19 cellular contexts compared by ENCODE assay signal in the genomic region with DNA sequence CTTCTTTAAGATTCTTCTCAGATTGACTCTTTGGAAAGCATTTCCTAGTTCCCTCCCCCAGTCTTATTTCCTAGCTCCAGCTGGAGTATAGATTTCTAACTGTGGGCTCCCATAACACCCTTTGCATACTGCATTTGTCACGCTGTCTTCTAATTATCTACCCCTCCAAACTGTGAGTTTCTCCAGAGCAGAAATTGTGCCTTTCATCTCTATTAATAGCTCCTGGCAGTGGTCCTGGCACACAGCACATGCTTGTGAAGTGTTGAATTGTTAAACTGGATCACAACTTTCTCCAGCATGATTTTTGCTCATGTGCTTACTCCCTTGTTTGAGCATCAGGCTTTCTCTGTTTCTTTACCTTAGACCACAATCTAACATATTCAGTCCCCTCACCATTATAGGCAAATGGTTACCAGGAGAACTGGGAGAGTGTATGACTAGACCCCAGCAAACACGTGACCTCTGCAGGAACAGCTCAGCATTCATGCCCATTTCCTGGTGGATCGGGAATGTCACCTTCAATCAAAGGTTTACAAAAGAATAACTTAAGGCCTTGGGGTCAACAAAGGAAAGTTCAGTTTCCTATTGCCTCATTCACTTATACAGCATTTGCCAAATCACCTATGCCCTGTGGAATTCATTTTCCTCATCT.
DNase-seq lines count a peak whose midpoint lies in the region; ATAC-seq and TF ChIP-seq lines count a peak whose summit lies in the region.
"Had no signal": no experiment of that assay in that cellular context is flagged by ENCODE, and none has a peak within 500 bp of the region (broad histone marks: within the 10 kb centered on the region; RNA-seq: fewer than 3 reads in every experiment).

No MANE protein-coding gene starts in this region.

- H3K79me2 ChIP-seq in trophoblast cell (ENCODE audit: control insufficient read depth, insufficient read depth, low read length, poor library complexity), result no peaks in the 10 kb centered on the region

- H3K27me3 ChIP-seq in mesenchymal stem cell (ENCODE audit: control insufficient read depth in 1 of 2, insufficient read depth in 1 of 2, low read length in 2 of 2) (no peaks in the 10 kb centered on the region), gastrocnemius medialis (no peaks in the 10 kb centered on the region), trophoblast cell (ENCODE audit: insufficient read depth, low read length) (no peaks in the 10 kb centered on the region)
- H3K27me3 ChIP-seq: suprapubic skin had no signal

- H3K4me1 ChIP-seq in mesenchymal stem cell (ENCODE audit: control insufficient read depth, insufficient read depth, low read depth, low read length) (no peaks in the 10 kb centered on the region), gastrocnemius medialis (peaks cover 9 to 10% of the 10 kb centered on the region in 2 donors), trophoblast cell (ENCODE audit: control insufficient read depth in 1 of 2, insufficient read depth in 2 of 2, low read length in 2 of 2) (no peaks in the 10 kb centered on the region)

- no peak overlapping the region for H3K4me2 ChIP-seq in mesenchymal stem cell (ENCODE audit: low read length, poor library complexity, severe bottlenecking)
- no peak overlapping the region for H3K4me2 ChIP-seq in trophoblast cell (ENCODE audit: low read length)

- no peak overlapping the region for H4K12ac ChIP-seq in trophoblast cell (ENCODE audit: low read depth, low read length)

- H4K91ac ChIP-seq in mesenchymal stem cell (ENCODE audit: low read length), result no peak overlapping the region
- no peak overlapping the region for H4K91ac ChIP-seq in trophoblast cell (ENCODE audit: low read depth, low read length)

- CTCF ChIA-PET in GM10248 (lab: Yijun Ruan, JAX), result interaction anchor here (1.0 to 2.6 kb wide), 3 partner anchors 8 to 11 kb away, joined by 3 to 11 read pairs (median 4); no protein-coding TSS in a partner anchor

- in situ Hi-C loops in SK-MEL-5 (cut with HindIII; ENCODE audit: low pct_unique_long_range_greater_than_20kb, low sequenced_read_pairs), result no loop called here
- in situ Hi-C loops in gastrocnemius medialis (cut with MboI; ENCODE audit: low sequenced_read_pairs in 4 of 4), result loop anchor here in 3 of 4 donors (5.0 to 25.0 kb wide), 3 partner anchors 732 to 880 kb away; no protein-coding TSS in a partner anchor

- TF ChIP-seq CTCF in gastrocnemius medialis (IDR thresholded peaks at IDR 0.05 in 4 of 5, conservative IDR thresholded peaks at IDR 0.05 in 1 of 5) (no peak), GM10248 (IDR thresholded peaks at IDR 0.05; ENCODE audit: control extremely low read depth, extremely low read depth, low read depth, missing control alignments) (no peak)

- H3K9ac ChIP-seq in mesenchymal stem cell (ENCODE audit: low read length), result no peak overlapping the region
- no peak overlapping the region for H3K9ac ChIP-seq in trophoblast cell (ENCODE audit: low read length)

- H3K9me3 ChIP-seq in mesenchymal stem cell (ENCODE audit: control insufficient read depth, low read length), result no peaks in the 10 kb centered on the region
- no peaks in the 10 kb centered on the region for H3K9me3 ChIP-seq in gastrocnemius medialis
- no peaks in the 10 kb centered on the region for H3K9me3 ChIP-seq in trophoblast cell (ENCODE audit: insufficient read depth, low read depth, low read length)
- H3K9me3 ChIP-seq: suprapubic skin had no signal

- no peak overlapping the region for H3K23ac ChIP-seq in mesenchymal stem cell (ENCODE audit: low read length in 2 of 2)
- H3K23ac ChIP-seq in trophoblast cell (ENCODE audit: low read length), result no peak overlapping the region

- H3K27ac ChIP-seq in mesenchymal stem cell (ENCODE audit: low read length, poor library complexity, severe bottlenecking), result no peak overlapping the region
- H3K27ac ChIP-seq in gastrocnemius medialis, result peak overlapping the region in 2 of 4 donors; percentile 25 to 39
- no peak overlapping the region for H3K27ac ChIP-seq in trophoblast cell (ENCODE audit: low read depth, low read length)
- H3K27ac ChIP-seq: suprapubic skin had no signal

- no peak overlapping the region for H2BK15ac ChIP-seq in mesenchymal stem cell (ENCODE audit: low read depth, poor library complexity, severe bottlenecking)

- no peaks in the 10 kb centered on the region for H3K36me3 ChIP-seq in mesenchymal stem cell (ENCODE audit: control insufficient read depth in 1 of 2, insufficient read depth in 2 of 2, low read depth in 1 of 2, low read length in 2 of 2)
- H3K36me3 ChIP-seq in gastrocnemius medialis, result no peaks in the 10 kb centered on the region
- H3K36me3 ChIP-seq in trophoblast cell (ENCODE audit: control insufficient read depth in 1 of 2, insufficient read depth in 2 of 2, low read length in 2 of 2), result no peaks in the 10 kb centered on the region
- H3K36me3 ChIP-seq: suprapubic skin had no signal

- no peak overlapping the region for H2BK120ac ChIP-seq in mesenchymal stem cell (ENCODE audit: low read depth, low read length)
- no peak overlapping the region for H2BK120ac ChIP-seq in trophoblast cell (ENCODE audit: insufficient read depth, low read length, poor library complexity)

- POLR2A ChIA-PET in GM10248 (lab: Yijun Ruan, JAX), result no interaction called here

- no peak overlapping the region for H2BK5ac ChIP-seq in mesenchymal stem cell (ENCODE audit: low read depth, low read length, poor library complexity, severe bottlenecking)
- H2BK5ac ChIP-seq in trophoblast cell (ENCODE audit: low read depth, low read length, poor library complexity), result no peak overlapping the region

- H2AFZ ChIP-seq in mesenchymal stem cell (ENCODE audit: low read depth, low read length) (peak overlapping the region; percentile 14), trophoblast cell (ENCODE audit: insufficient read depth, low read length, poor library complexity) (no peak overlapping the region)

- H3K4me3 ChIP-seq in mesenchymal stem cell (ENCODE audit: insufficient read depth in 1 of 2, low read depth in 1 of 2, low read length in 2 of 2) (no peak overlapping the region), gastrocnemius medialis (no peak overlapping the region), trophoblast cell (ENCODE audit: low read depth, low read length) (no peak overlapping the region)
- H3K4me3 ChIP-seq: suprapubic skin had no signal

- no peak overlapping the region for H2BK12ac ChIP-seq in mesenchymal stem cell (ENCODE audit: low read length in 2 of 2)
- H2BK12ac ChIP-seq in trophoblast cell (ENCODE audit: low read length), result no peak overlapping the region

- intact Hi-C loops in gastrocnemius medialis (cut with DNase I; ENCODE audit: low total_unique reads), result no loop called here

- H3K4ac ChIP-seq in mesenchymal stem cell (ENCODE audit: low read depth in 1 of 2, low read length in 2 of 2) (no peak overlapping the region), trophoblast cell (ENCODE audit: low read depth, low read length) (no peak overlapping the region)

- H2AK5ac ChIP-seq in mesenchymal stem cell (ENCODE audit: low read length, severe bottlenecking) (no peak overlapping the region), trophoblast cell (ENCODE audit: low read length) (no peak overlapping the region)

- TF ChIP-seq POLR2A in gastrocnemius medialis (IDR thresholded peaks at IDR 0.05), result no peak

- H4K8ac ChIP-seq in mesenchymal stem cell (ENCODE audit: low read length) (no peak overlapping the region), trophoblast cell (ENCODE audit: low read depth, low read length) (no peak overlapping the region)

- H3K18ac ChIP-seq in mesenchymal stem cell (ENCODE audit: low read depth in 1 of 2, low read length in 2 of 2), result no peak overlapping the region
- no peak overlapping the region for H3K18ac ChIP-seq in trophoblast cell (ENCODE audit: low read length)

- H3K79me1 ChIP-seq in mesenchymal stem cell (replicated peaks; ENCODE audit: low read length, poor library complexity, severe bottlenecking) (no peaks in the 10 kb centered on the region), trophoblast cell (ENCODE audit: low read length) (no peaks in the 10 kb centered on the region)

- H3K14ac ChIP-seq in mesenchymal stem cell (ENCODE audit: low read length in 2 of 2), result no peak overlapping the region
- H3K14ac ChIP-seq in trophoblast cell (ENCODE audit: low read length), result no peak overlapping the region

- peak; percentile 43 for DNase-seq in SK-MEL-5 (ENCODE audit: low read depth, low spot score)
- peak; percentile 80 for DNase-seq in foreskin melanocyte
- no peak for DNase-seq in mesenchymal stem cell
- peak; percentile 30 to 44 for DNase-seq in gastrocnemius medialis
- DNase-seq in DMS79 (lab: John Stamatoyannopoulos, UW), result no peak
- DNase-seq in NCI-H2029 (lab: John Stamatoyannopoulos, UW), result no peak
- DNase-seq in GM10248 (ENCODE audit: extremely low spot score), result no peak
- DNase-seq in trophoblast cell, result no peak
- DNase-seq: activated B cell treated with CpG ODN at 0.5 μM for 24 hours; activated naive CD8-positive, alpha-beta T cell treated with anti-CD3 and anti-CD28 coated beads, Interleukin-2, amount 50 U/mL, for 24 hours; Calu3; effector CD4-positive, alpha-beta T cell; MM.1S; naive thymus-derived CD8-positive, alpha-beta T cell; NCI-H187; NCI-H446 treated with DMSO at 0.1 percent for 48 hours; T-helper 2 cell had no signal

- peak; percentile 84 to 95 for ATAC-seq in gastrocnemius medialis
- ATAC-seq: activated naive CD8-positive, alpha-beta T cell treated with anti-CD3 and anti-CD28 coated beads, Interleukin-2, amount 50 U/mL, for 24 hours; HepG2; naive thymus-derived CD8-positive, alpha-beta T cell had no signal

- WGBS in mesenchymal stem cell, result 98% methylated on average over 3 of the region's 3 CpGs
- no CpG with 5 or more reads among the region's 3 CpGs for WGBS in trophoblast cell (ENCODE audit: extremely low coverage, insufficient coverage, insufficient read length)

Comparison
In these comparisons a context has a peak if more than half of its experiments do, and no peak if none do; other contexts are left out.
1. DNase-seq: peak in SK-MEL-5 (single experiment), foreskin melanocyte (single experiment) and gastrocnemius medialis (2 of 2); none in mesenchymal stem cell (single experiment), DMS79 (single experiment), NCI-H2029 (single experiment), GM10248 (single experiment) and trophoblast cell (0 of 2).